22 cellular contexts compared by ENCODE assay signal in genomic region chr4:6671648-6672047, GRCh38. TPM values are rescaled to one million over a fixed set of nuclear protein-coding genes. Genes with fewer than 3 reads are reported as not detected.
DNase-seq lines count a peak whose midpoint lies in the region; ATAC-seq, FAIRE-seq and TF ChIP-seq lines count a peak whose summit lies in the region.
"Had no signal": no experiment of that assay in that cellular context is flagged by ENCODE, and none has a peak within 500 bp of the region (broad histone marks: within the 10 kb centered on the region; RNA-seq: fewer than 3 reads in every experiment).

No MANE protein-coding gene starts in this region.

- no peak overlapping the region for H3K4me2 ChIP-seq in osteoblast (ENCODE audit: insufficient read depth, low read length)

- no peaks in the 10 kb centered on the region for H3K27me3 Mint-ChIP-seq in CD4-positive, alpha-beta T cell
- H3K27me3 Mint-ChIP-seq: B cell; CD4-positive, alpha-beta memory T cell had no signal

- no peak overlapping the region for H3K27ac ChIP-seq in CD4-positive, alpha-beta T cell (ENCODE audit: low read depth, low read length)
- H3K27ac ChIP-seq in RWPE1: peak overlapping the region; percentile 87
- no peak overlapping the region for H3K27ac ChIP-seq in osteoblast (ENCODE audit: low read depth, low read length)
- H3K27ac ChIP-seq in substantia nigra (ENCODE audit: low read depth, low read length, poor library complexity, severe bottlenecking): no peak overlapping the region
- H3K27ac ChIP-seq: GM23248 had no signal

- peaks cover 31% of the 10 kb centered on the region for H3K4me1 ChIP-seq in osteoblast (ENCODE audit: insufficient read depth, low read length)

- peak overlapping the region; percentile 45 for H3K4me3 Mint-ChIP-seq in CD4-positive, alpha-beta T cell

- CTCF ChIA-PET in CD4-positive, alpha-beta T cell (lab: Charles Lee): interaction anchor here (0.8 kb wide), 1 partner anchor 18 kb away, joined by 3 read pairs; no protein-coding TSS in a partner anchor
- CTCF ChIA-PET in RWPE1 (lab: Yijun Ruan, JAX): no interaction called here

- POLR2A ChIA-PET in CD4-positive, alpha-beta T cell (lab: Charles Lee): interaction anchor here (0.5 to 7.2 kb wide), 3 partner anchors 30 to 1078 kb away, joined by 3 to 221 read pairs (median 169); partner anchors contain the start of genes BLOC1S4 and MRFAP1
- POLR2A ChIA-PET in RWPE1 (lab: Yijun Ruan, JAX; ENCODE audit: low non-redundant PET): no interaction called here

- H2AFZ ChIP-seq in osteoblast (ENCODE audit: low read length): no peak overlapping the region
- H2AFZ ChIP-seq: GM23248 had no signal

- intact Hi-C loops in CD4-positive, alpha-beta T cell (cut with DNase I, micrococcal nuclease): loop anchor here (2.0 to 10.0 kb wide), 2 partner anchors 29 to 113 kb away; partner anchors contain the start of gene KIAA0232 (in 1 of the 2)

- H3K27ac Mint-ChIP-seq in CD4-positive, alpha-beta T cell: no peak overlapping the region
- H3K27ac Mint-ChIP-seq: B cell had no signal

- H3K4me3 ChIP-seq in bronchial epithelial cell (ENCODE audit: low read depth, low read length) (no peak overlapping the region), osteoblast (ENCODE audit: insufficient read depth, low read length) (no peak overlapping the region)
- H3K4me3 ChIP-seq: GM23248 had no signal

- peaks cover 21% of the 10 kb centered on the region for H3K79me2 ChIP-seq in osteoblast (ENCODE audit: insufficient read depth, low read length)

- no peak for FAIRE-seq in bronchial epithelial cell (lab: Jason Lieb, UNC)
- FAIRE-seq: GM12891, GM19239, HepG2 had no signal

- peaks cover 39% of the 10 kb centered on the region for H3K36me3 Mint-ChIP-seq in CD4-positive, alpha-beta T cell (ENCODE audit: low read depth)

- peaks cover 21% of the 10 kb centered on the region for H4K20me1 ChIP-seq in osteoblast (ENCODE audit: insufficient read depth, low read length)

- DNase-seq in CD4-positive, alpha-beta T cell: no peak
- DNase-seq in RWPE1 (ENCODE audit: low spot score) (no peak), bronchial epithelial cell (ENCODE audit: low read depth) (peak; percentile 49), osteoblast (ENCODE audit: insufficient read length, low spot score, missing footprints) (peak; percentile 53), substantia nigra (lab: John Stamatoyannopoulos, UW) (no peak), NCI-H2081 treated with DMSO at 0.1 percent for 48 hours (lab: John Stamatoyannopoulos, UW) (no peak), GDM1 (lab: John Stamatoyannopoulos, UW) (no peak)
- DNase-seq: C1 segment of cervical spinal cord; CD4-positive, alpha-beta memory T cell; DMS153; DMS79 treated with DMSO at 0.1 percent for 48 hours; GM23248; HCEC 1CT; KBM-7 had no signal

- H3K9me3 ChIP-seq in CD4-positive, alpha-beta T cell (ENCODE audit: control insufficient read depth, low read length): no peaks in the 10 kb centered on the region
- no peaks in the 10 kb centered on the region for H3K9me3 ChIP-seq in osteoblast (ENCODE audit: low read depth, low read length)

- no peak for ATAC-seq in CD4-positive, alpha-beta T cell (ENCODE audit: poor library complexity)
- no peak for ATAC-seq in HG02610 (IDR thresholded peaks at IDR 0.05; ENCODE audit: unreplicated experiment)
- ATAC-seq: HepG2 had no signal

- no peaks in the 10 kb centered on the region for H3K9me3 Mint-ChIP-seq in CD4-positive, alpha-beta T cell
- H3K9me3 Mint-ChIP-seq: IgD-negative memory B cell had no signal

- peaks cover 3% of the 10 kb centered on the region for H3K36me3 ChIP-seq in bronchial epithelial cell (ENCODE audit: control insufficient read depth, insufficient read depth, low read length)
- H3K36me3 ChIP-seq in osteoblast (ENCODE audit: insufficient read depth, low read length): peaks cover 7% of the 10 kb centered on the region

- peaks cover 32% of the 10 kb centered on the region for H3K4me1 Mint-ChIP-seq in CD4-positive, alpha-beta T cell (ENCODE audit: low read depth)

- no peak for TF ChIP-seq CTCF in CD4-positive, alpha-beta T cell (IDR thresholded peaks at IDR 0.05)
- TF ChIP-seq CTCF in RWPE1 (conservative IDR thresholded peaks at IDR 0.05; ENCODE audit: low read depth): no peak
- TF ChIP-seq CTCF in bronchial epithelial cell (IDR thresholded peaks at IDR 0.05; ENCODE audit: insufficient read depth, low read length, severe bottlenecking): no peak
- no peak for TF ChIP-seq CTCF in osteoblast (IDR thresholded peaks at IDR 0.05; ENCODE audit: extremely low read depth, low read depth, low read length)

- H3K27me3 ChIP-seq in CD4-positive, alpha-beta T cell (ENCODE audit: control insufficient read depth, insufficient read depth, low read length): no peaks in the 10 kb centered on the region
- H3K27me3 ChIP-seq in bronchial epithelial cell (ENCODE audit: control insufficient read depth, insufficient read depth, low read length) (no peaks in the 10 kb centered on the region), osteoblast (ENCODE audit: insufficient read depth, low read length) (no peaks in the 10 kb centered on the region)

RNA-seq across cellular contexts. Expression of gene S100P, which starts 22.0 kb away (rescaled TPM):
- total RNA-seq in CD4-positive, alpha-beta T cell: 1 to 10 TPM in 1 of 2 experiments, under 1 TPM in 1; 0.58 to 2.8 TPM
- 641 and 928 TPM in 2 replicates for total RNA-seq in bronchial epithelial cell
- total RNA-seq in osteoblast: 0.29 and 0.36 TPM in 2 replicates
- total RNA-seq: A172, B cell, G401, GM23248 had no signal

RNA-seq across cellular contexts. Expression of gene MRFAP1, which starts 31.2 kb away (rescaled TPM):
- total RNA-seq in CD4-positive, alpha-beta T cell: 100 to 1,000 TPM; 172 to 181 TPM
- 69.5 and 127 TPM in 2 replicates for total RNA-seq in bronchial epithelial cell
- 94.1 and 95.2 TPM in 2 replicates for total RNA-seq in osteoblast

RNA-seq across cellular contexts. Expression of gene MRFAP1L1, which starts 38.0 kb away (rescaled TPM):
- total RNA-seq in CD4-positive, alpha-beta T cell: 10 to 100 TPM; 26.6 to 27.0 TPM
- total RNA-seq in bronchial epithelial cell (57.9 and 79.2 TPM in 2 replicates), osteoblast (38.0 and 39.2 TPM in 2 replicates)

RNA-seq across cellular contexts. Expression of gene BLOC1S4, which starts 44.3 kb away (rescaled TPM):
- total RNA-seq in CD4-positive, alpha-beta T cell: 10 to 100 TPM; 24.6 to 27.6 TPM
- 14.2 and 14.5 TPM in 2 replicates for total RNA-seq in bronchial epithelial cell
- total RNA-seq in osteoblast: 10.0 and 10.9 TPM in 2 replicates

Comparison
In these comparisons a context has a peak if more than half of its experiments do, and no peak if none do; other contexts are left out.
1. DNase-seq: peak in bronchial epithelial cell (single experiment) and osteoblast (single experiment); none in CD4-positive, alpha-beta T cell (0 of 10), RWPE1 (single experiment), substantia nigra (0 of 49), NCI-H2081 treated with DMSO at 0.1 percent for 48 hours (single experiment) and GDM1 (single experiment).
2. RNA of gene S100P, which starts 22.0 kb away (total RNA-seq): 641 to 928 TPM in bronchial epithelial cell; 0.58 to 2.8 TPM in CD4-positive, alpha-beta T cell and 0.29 to 0.36 TPM in osteoblast; every median in the first group is over 100 times any median in the second.